1 cellular context compared by ENCODE assay signal in the genomic region with DNA sequence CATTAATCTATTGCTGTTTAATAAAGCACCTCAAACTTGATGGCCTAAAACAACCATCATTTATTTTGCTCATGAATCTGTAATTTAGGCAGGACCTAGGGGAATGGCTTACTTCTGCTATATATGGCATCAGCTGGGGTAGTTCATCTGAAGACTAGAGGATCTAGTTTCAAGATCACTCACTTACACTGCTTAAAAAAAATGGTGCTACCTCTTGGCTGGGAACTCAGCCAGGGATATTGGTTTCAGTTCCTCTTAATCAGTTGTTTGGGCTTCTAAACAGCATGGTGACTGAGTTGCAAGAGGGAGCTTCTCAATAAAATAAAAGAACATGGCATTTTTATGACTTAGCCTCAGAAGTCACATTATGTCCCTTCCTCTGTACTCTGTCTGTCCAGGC.
TF ChIP-seq lines count a peak whose summit lies in the region.

No MANE protein-coding gene starts in this region.

TF ChIP-seq in GM23338, 12 proteins besides CTCF, POLR2A, EP300 and RAD21 (continued from another document):
- TF ChIP-seq, protein P1, sequence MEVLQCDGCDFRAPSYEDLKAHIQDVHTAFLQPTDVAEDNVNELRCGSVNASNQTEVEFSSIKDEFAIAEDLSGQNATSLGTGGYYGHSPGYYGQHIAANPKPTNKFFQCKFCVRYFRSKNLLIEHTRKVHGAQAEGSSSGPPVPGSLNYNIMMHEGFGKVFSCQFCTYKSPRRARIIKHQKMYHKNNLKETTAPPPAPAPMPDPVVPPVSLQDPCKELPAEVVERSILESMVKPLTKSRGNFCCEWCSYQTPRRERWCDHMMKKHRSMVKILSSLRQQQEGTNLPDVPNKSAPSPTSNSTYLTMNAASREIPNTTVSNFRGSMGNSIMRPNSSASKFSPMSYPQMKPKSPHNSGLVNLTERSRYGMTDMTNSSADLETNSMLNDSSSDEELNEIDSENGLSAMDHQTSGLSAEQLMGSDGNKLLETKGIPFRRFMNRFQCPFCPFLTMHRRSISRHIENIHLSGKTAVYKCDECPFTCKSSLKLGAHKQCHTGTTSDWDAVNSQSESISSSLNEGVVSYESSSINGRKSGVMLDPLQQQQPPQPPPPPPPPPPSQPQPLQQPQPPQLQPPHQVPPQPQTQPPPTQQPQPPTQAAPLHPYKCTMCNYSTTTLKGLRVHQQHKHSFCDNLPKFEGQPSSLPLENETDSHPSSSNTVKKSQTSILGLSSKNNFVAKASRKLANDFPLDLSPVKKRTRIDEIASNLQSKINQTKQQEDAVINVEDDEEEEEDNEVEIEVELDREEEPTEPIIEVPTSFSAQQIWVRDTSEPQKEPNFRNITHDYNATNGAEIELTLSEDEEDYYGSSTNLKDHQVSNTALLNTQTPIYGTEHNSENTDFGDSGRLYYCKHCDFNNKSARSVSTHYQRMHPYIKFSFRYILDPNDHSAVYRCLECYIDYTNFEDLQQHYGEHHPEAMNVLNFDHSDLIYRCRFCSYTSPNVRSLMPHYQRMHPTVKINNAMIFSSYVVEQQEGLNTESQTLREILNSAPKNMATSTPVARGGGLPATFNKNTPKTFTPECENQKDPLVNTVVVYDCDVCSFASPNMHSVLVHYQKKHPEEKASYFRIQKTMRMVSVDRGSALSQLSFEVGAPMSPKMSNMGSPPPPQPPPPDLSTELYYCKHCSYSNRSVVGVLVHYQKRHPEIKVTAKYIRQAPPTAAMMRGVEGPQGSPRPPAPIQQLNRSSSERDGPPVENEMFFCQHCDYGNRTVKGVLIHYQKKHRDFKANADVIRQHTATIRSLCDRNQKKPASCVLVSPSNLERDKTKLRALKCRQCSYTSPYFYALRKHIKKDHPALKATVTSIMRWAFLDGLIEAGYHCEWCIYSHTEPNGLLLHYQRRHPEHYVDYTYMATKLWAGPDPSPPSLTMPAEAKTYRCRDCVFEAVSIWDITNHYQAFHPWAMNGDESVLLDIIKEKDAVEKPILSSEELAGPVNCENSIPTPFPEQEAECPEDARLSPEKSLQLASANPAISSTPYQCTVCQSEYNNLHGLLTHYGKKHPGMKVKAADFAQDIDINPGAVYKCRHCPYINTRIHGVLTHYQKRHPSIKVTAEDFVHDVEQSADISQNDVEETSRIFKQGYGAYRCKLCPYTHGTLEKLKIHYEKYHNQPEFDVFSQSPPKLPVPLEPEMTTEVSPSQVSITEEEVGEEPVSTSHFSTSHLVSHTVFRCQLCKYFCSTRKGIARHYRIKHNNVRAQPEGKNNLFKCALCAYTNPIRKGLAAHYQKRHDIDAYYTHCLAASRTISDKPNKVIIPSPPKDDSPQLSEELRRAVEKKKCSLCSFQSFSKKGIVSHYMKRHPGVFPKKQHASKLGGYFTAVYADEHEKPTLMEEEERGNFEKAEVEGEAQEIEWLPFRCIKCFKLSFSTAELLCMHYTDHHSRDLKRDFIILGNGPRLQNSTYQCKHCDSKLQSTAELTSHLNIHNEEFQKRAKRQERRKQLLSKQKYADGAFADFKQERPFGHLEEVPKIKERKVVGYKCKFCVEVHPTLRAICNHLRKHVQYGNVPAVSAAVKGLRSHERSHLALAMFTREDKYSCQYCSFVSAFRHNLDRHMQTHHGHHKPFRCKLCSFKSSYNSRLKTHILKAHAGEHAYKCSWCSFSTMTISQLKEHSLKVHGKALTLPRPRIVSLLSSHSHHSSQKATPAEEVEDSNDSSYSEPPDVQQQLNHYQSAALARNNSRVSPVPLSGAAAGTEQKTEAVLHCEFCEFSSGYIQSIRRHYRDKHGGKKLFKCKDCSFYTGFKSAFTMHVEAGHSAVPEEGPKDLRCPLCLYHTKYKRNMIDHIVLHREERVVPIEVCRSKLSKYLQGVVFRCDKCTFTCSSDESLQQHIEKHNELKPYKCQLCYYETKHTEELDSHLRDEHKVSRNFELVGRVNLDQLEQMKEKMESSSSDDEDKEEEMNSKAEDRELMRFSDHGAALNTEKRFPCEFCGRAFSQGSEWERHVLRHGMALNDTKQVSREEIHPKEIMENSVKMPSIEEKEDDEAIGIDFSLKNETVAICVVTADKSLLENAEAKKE (CRISPR knock-in tag; IDR thresholded peaks at IDR 0.05) = no peak
- TF ChIP-seq NANOG (IDR thresholded peaks at IDR 0.05; ENCODE audit: borderline replicate concordance) (no peak), CREB1 (CRISPR knock-in tag; IDR thresholded peaks at IDR 0.05; ENCODE audit: low read depth) (no peak)
